Comparison of ENCODE assay signal across 1 cellular context in the genomic region with DNA sequence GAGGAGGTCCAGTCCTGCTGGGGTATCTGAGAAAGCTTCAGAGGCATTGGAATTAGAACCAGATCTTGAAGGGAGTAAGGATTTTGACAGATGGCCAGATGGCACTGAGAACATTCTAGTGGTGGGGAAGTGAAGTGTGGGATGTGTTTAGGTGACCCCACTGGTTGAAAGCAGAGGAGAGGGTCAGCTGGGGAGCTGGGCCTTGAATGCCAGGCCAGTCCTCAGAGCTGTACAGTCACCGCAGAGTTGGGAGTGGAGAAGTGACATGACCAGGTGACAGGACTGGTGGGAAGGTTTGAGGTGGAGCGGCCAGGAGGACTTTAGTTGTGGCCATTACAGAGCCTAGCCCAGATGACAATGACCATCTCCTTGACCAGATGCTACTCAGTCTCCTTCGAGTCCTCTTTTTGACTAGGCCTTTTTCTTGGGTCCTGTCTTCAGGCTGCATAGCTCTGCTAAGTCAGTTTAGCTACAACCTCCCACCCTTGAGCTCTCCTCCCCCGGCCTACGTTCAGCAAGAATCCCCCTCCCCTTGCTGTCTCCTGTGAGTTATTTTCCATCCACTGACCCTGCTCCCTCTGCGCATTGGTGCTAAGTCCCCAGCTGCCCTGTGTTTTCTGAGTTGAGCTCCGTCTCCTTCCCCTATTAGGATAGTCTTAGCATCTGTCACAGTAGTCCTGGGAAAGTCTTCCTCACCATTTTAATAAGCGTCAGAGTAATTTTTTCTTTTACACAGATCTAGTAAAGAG.
TF ChIP-seq lines count a peak whose summit lies in the region.

No MANE protein-coding gene starts in this region.

TF ChIP-seq in WTC11, 78 proteins besides CTCF, POLR2A, EP300 and RAD21 (continued from another document):
- TF ChIP-seq STAT6 (CRISPR knock-in tag; conservative IDR thresholded peaks at IDR 0.05; ENCODE audit: low read depth) (no peak), NFE2L1 (CRISPR knock-in tag; IDR thresholded peaks at IDR 0.05) (no peak), NR2C2 (CRISPR knock-in tag; IDR thresholded peaks at IDR 0.05) (no peak), ZNF425 (CRISPR knock-in tag; conservative IDR thresholded peaks at IDR 0.05) (no peak), TEAD1 (CRISPR knock-in tag; IDR thresholded peaks at IDR 0.05) (no peak), USF1 (CRISPR knock-in tag; IDR thresholded peaks at IDR 0.05) (no peak), NFYB (CRISPR knock-in tag; conservative IDR thresholded peaks at IDR 0.05; ENCODE audit: low read depth) (no peak), NR3C1 (CRISPR knock-in tag; conservative IDR thresholded peaks at IDR 0.05; ENCODE audit: low read depth) (no peak), RORB (CRISPR knock-in tag; IDR thresholded peaks at IDR 0.05) (no peak), FOXP1 (CRISPR knock-in tag; IDR thresholded peaks at IDR 0.05; ENCODE audit: borderline replicate concordance) (no peak), ZBTB43 (CRISPR knock-in tag; IDR thresholded peaks at IDR 0.05) (no peak)
- TF ChIP-seq, protein P1, sequence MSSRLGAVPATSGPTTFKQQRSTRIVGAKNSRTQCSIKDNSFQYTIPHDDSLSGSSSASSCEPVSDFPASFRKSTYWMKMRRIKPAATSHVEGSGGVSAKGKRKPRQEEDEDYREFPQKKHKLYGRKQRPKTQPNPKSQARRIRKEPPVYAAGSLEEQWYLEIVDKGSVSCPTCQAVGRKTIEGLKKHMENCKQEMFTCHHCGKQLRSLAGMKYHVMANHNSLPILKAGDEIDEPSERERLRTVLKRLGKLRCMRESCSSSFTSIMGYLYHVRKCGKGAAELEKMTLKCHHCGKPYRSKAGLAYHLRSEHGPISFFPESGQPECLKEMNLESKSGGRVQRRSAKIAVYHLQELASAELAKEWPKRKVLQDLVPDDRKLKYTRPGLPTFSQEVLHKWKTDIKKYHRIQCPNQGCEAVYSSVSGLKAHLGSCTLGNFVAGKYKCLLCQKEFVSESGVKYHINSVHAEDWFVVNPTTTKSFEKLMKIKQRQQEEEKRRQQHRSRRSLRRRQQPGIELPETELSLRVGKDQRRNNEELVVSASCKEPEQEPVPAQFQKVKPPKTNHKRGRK (CRISPR knock-in tag; IDR thresholded peaks at IDR 0.05; ENCODE audit: borderline replicate concordance): no peak
- TF ChIP-seq, protein P2, sequence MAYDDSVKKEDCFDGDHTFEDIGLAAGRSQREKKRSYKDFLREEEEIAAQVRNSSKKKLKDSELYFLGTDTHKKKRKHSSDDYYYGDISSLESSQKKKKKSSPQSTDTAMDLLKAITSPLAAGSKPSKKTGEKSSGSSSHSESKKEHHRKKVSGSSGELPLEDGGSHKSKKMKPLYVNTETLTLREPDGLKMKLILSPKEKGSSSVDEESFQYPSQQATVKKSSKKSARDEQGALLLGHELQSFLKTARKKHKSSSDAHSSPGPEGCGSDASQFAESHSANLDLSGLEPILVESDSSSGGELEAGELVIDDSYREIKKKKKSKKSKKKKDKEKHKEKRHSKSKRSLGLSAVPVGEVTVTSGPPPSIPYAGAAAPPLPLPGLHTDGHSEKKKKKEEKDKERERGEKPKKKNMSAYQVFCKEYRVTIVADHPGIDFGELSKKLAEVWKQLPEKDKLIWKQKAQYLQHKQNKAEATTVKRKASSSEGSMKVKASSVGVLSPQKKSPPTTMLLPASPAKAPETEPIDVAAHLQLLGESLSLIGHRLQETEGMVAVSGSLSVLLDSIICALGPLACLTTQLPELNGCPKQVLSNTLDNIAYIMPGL (CRISPR knock-in tag; IDR thresholded peaks at IDR 0.05): no peak
